ENCODE assay signal across 8 cellular contexts in genomic region chr11:16945671-16946469, GRCh38.
DNase-seq lines count a peak whose midpoint lies in the region; ATAC-seq and TF ChIP-seq lines count a peak whose summit lies in the region.

No MANE protein-coding gene starts in this region.

- POLR2A ChIA-PET in activated CD4-positive, alpha-beta memory T cell treated with anti-CD3 and anti-CD28 coated beads, Interleukin-2, amount 10 ng/mL, durations not matched to agents 7 days and 5 days (lab: Charles Lee), result no interaction called here

- peak; percentile 88 for TF ChIP-seq CTCF in foreskin keratinocyte (conservative IDR thresholded peaks at IDR 0.05)

- CTCF ChIA-PET in activated CD4-positive, alpha-beta memory T cell treated with anti-CD3 and anti-CD28 coated beads, Interleukin-2, amount 10 ng/mL, durations not matched to agents 7 days and 5 days (lab: Charles Lee), result interaction anchor here (0.7 to 4.1 kb wide), 6 partner anchors 10 to 258 kb away, joined by 3 to 18 read pairs (median 4); no protein-coding TSS in a partner anchor

- H3K4me1 Mint-ChIP-seq in activated CD4-positive, alpha-beta memory T cell treated with anti-CD3 and anti-CD28 coated beads, Interleukin-2, amount 10 ng/mL, durations not matched to agents 7 days and 5 days, result peaks cover 6% of the 10 kb centered on the region

- H3K4me3 Mint-ChIP-seq in activated CD4-positive, alpha-beta memory T cell treated with anti-CD3 and anti-CD28 coated beads, Interleukin-2, amount 10 ng/mL, durations not matched to agents 7 days and 5 days, result no peak overlapping the region

- no peaks in the 10 kb centered on the region for H3K36me3 Mint-ChIP-seq in activated CD4-positive, alpha-beta memory T cell treated with anti-CD3 and anti-CD28 coated beads, Interleukin-2, amount 10 ng/mL, durations not matched to agents 7 days and 5 days (ENCODE audit: low read depth)

- no peak overlapping the region for H3K27ac ChIP-seq in foreskin keratinocyte

- no peaks in the 10 kb centered on the region for H3K9me3 Mint-ChIP-seq in activated CD4-positive, alpha-beta memory T cell treated with anti-CD3 and anti-CD28 coated beads, Interleukin-2, amount 10 ng/mL, durations not matched to agents 7 days and 5 days

- peak; percentile 73 for DNase-seq in Caki2 (ENCODE audit: low read depth)
- peak; percentile 74 for DNase-seq in NCI-H2196 (lab: John Stamatoyannopoulos, UW; ENCODE audit: unreplicated experiment)
- DNase-seq in activated CD4-positive, alpha-beta memory T cell treated with anti-CD3 and anti-CD28 coated beads, Interleukin-2, amount 10 ng/mL, durations not matched to agents 7 days and 5 days, result peak; percentile 40
- DNase-seq in foreskin keratinocyte, result peak in 1 of 2 donors; percentile 38
- peak in 49 of 56 donors; percentile 8 to 81 (median 51) for DNase-seq in nucleus accumbens (lab: John Stamatoyannopoulos, UW)
- no peak for DNase-seq in effector CD4-positive, alpha-beta T cell

- H3K4me1 ChIP-seq in foreskin keratinocyte, result no peaks in the 10 kb centered on the region

- ATAC-seq in GM18909 (IDR thresholded peaks at IDR 0.05; ENCODE audit: poor library complexity, unreplicated experiment) (peak; percentile 83), HG03066 (IDR thresholded peaks at IDR 0.05; ENCODE audit: low read depth, unreplicated experiment) (peak; percentile 77), foreskin keratinocyte (peak; percentile 95)

- H3K27me3 Mint-ChIP-seq in activated CD4-positive, alpha-beta memory T cell treated with anti-CD3 and anti-CD28 coated beads, Interleukin-2, amount 10 ng/mL, durations not matched to agents 7 days and 5 days, result no peaks in the 10 kb centered on the region

- in situ Hi-C loops in Caki2 (cut with HindIII; ENCODE audit: low pct_unique_long_range_greater_than_20kb, low sequenced_read_pairs), result no loop called here

- H3K27ac Mint-ChIP-seq in activated CD4-positive, alpha-beta memory T cell treated with anti-CD3 and anti-CD28 coated beads, Interleukin-2, amount 10 ng/mL, durations not matched to agents 7 days and 5 days, result no peak overlapping the region

- H3K27me3 ChIP-seq in foreskin keratinocyte, result no peaks in the 10 kb centered on the region
